8 cellular contexts compared by ENCODE assay signal in the genomic region with DNA sequence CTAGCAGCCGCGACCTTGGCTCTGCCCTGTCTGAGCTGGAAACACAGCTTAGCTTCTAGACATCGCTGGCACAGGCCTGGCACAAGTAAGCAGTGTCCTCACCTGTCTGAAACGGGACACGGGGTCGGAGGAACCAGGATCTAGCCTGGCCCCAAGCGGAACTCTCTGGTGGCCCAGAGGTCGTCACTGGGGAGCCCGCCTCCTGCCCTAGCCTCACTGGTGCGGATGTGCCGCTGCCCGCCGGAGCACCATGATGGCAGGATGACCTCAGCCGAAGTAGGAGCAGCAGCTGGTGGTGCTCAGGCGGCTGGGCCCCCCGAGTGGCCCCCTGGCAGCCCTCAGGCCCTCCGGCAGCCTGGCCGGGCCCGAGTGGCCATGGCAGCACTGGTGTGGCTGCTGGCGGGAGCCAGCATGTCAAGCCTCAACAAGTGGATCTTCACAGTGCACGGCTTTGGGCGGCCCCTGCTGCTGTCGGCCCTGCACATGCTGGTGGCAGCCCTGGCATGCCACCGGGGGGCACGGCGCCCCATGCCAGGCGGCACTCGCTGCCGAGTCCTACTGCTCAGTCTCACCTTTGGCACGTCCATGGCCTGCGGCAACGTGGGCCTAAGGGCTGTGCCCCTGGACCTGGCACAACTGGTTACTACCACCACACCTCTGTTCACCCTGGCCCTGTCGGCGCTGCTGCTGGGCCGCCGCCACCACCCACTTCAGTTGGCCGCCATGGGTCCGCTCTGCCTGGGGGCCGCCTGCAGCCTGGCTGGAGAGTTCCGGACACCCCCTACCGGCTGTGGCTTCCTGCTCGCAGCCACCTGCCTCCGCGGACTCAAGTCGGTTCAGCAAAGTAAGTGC. TPM values are rescaled to one million over a fixed set of nuclear protein-coding genes. Genes with fewer than 3 reads are reported as not detected.
DNase-seq lines count a peak whose midpoint lies in the region; ATAC-seq and TF ChIP-seq lines count a peak whose summit lies in the region.

No MANE protein-coding gene starts in this region.

- no peaks in the 10 kb centered on the region for H3K36me3 ChIP-seq in neuron (ENCODE audit: insufficient read depth, low read length)

- H3K27me3 ChIP-seq in neuron (ENCODE audit: insufficient read depth, low read length) = no peaks in the 10 kb centered on the region

- peak overlapping the region; percentile 78 for H2AFZ ChIP-seq in neuron (ENCODE audit: low read depth, low read length)

- ATAC-seq in GM18909 (IDR thresholded peaks at IDR 0.05; ENCODE audit: poor library complexity, unreplicated experiment) (no peak), GM21786 (IDR thresholded peaks at IDR 0.05; ENCODE audit: unreplicated experiment) (no peak)

- peak overlapping the region; percentile 62 for H3K4me3 ChIP-seq in fibroblast of pulmonary artery (replicated peaks; ENCODE audit: low read depth, low read length)
- H3K4me3 ChIP-seq in neuron (ENCODE audit: low read length) = peak overlapping the region; percentile 51

- peak; percentile 46 for DNase-seq in AG20443 (ENCODE audit: low spot score)
- DNase-seq in HT-29 (ENCODE audit: low spot score) = peak; percentile 44
- DNase-seq in activated CD8-positive, alpha-beta memory T cell treated with anti-CD3 and anti-CD28 coated beads for 24 hours = peak; percentile 74
- no peak for DNase-seq in fibroblast of pulmonary artery (ENCODE audit: low read depth)
- no peak for DNase-seq in cortex of kidney (lab: John Stamatoyannopoulos, UW)

- peaks cover 20% of the 10 kb centered on the region for H3K4me1 ChIP-seq in neuron (ENCODE audit: insufficient read depth, low read length)

- no peaks in the 10 kb centered on the region for H3K9me3 ChIP-seq in neuron (ENCODE audit: low read length)

- TF ChIP-seq CTCF in fibroblast of pulmonary artery (IDR thresholded peaks at IDR 0.05; ENCODE audit: low read length, missing control alignments) = no peak

RNA-seq across cellular contexts. Expression of a gene that starts 0.9 kb away (rescaled TPM):
- 14.2 and 22.1 TPM in 2 replicates for total RNA-seq in HT-29 (2014; rRNA removed; shearing (Covaris generic))

RNA-seq across cellular contexts. Expression of a gene that starts 29.5 kb away (rescaled TPM):
- 13.2 and 19.0 TPM in 2 replicates for total RNA-seq in HT-29 (2014; rRNA removed; shearing (Covaris generic))

RNA-seq across cellular contexts. Expression of a gene that starts 31.2 kb away (rescaled TPM):
- 8.3 and 8.5 TPM in 2 replicates for total RNA-seq in HT-29 (2014; rRNA removed; shearing (Covaris generic))

RNA-seq across cellular contexts. Expression of a gene that starts 44.7 kb away (rescaled TPM):
- 73.9 and 74.0 TPM in 2 replicates for total RNA-seq in HT-29 (2014; rRNA removed; shearing (Covaris generic))

RNA-seq across cellular contexts. Expression of a gene that starts 58.2 kb away (rescaled TPM):
- total RNA-seq in HT-29 (2014; rRNA removed; shearing (Covaris generic)) = 4.1 and 8.2 TPM in 2 replicates

Comparison
In these comparisons a context has a peak if more than half of its experiments do, and no peak if none do; other contexts are left out.
1. DNase-seq: peak in AG20443 (single experiment), HT-29 (single experiment) and activated CD8-positive, alpha-beta memory T cell treated with anti-CD3 and anti-CD28 coated beads for 24 hours (single experiment); none in fibroblast of pulmonary artery (single experiment) and cortex of kidney (single experiment).